ENCODE assay signal across 3 cellular contexts in the genomic region with DNA sequence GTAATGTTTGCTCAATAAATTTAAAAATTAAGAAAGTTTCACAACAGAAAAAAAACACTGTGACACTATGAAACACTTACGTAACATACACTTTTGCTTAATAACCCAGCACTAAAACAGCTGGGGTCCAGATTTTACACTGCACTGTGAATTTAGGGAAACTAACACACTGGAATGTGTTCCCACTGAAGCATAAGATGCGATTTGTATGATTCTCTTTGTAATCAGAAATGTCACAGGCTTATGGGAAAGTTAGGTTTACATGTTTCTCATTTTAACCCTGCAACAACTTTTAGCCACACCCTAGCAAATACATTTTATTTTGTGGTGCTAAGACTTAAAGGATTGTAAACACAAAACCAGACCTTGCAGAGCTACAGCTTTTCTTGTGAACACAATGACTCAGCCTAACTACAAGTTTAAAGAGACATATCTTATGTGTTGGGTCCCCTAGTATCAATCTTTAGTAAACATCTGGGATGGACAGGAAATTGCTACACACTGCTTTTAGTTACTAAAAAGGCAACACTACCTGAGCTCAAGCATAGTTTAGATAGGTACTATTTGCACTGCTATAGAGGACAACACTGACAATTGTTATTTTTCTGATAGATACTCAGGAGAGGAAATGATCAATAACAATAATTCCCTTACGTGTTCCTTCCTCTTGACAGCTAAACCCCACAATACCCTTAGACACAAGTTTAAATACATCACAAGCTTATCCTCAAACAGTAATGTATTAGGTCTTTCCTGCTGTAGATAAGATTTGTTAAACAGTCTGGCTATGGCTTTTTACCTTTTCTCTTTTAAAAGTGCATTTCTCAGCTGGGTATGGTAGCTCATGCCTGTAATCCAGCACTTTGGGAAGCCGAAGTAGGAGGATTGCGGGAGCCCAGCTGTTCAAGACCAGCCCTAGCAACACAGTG.
TF ChIP-seq lines count a peak whose summit lies in the region.

No MANE protein-coding gene starts in this region.

TF ChIP-seq in HEK293T, 16 proteins besides CTCF, POLR2A, EP300 and RAD21:
- TF ChIP-seq CTBP1 (IDR thresholded peaks at IDR 0.05; ENCODE audit: borderline replicate concordance) (0 out of 2 replicates have a peak, but pooled peaks have one; percentile 17), ZNF384 (IDR thresholded peaks at IDR 0.05) (peak; percentile 33; the same call in 1 of the 2 replicates), LEF1 (IDR thresholded peaks at IDR 0.05; ENCODE audit: borderline replicate concordance) (no peak), HDGF (IDR thresholded peaks at IDR 0.05; ENCODE audit: borderline replicate concordance) (no peak), FOXK2 (IDR thresholded peaks at IDR 0.05) (no peak), TARDBP (IDR thresholded peaks at IDR 0.05) (no peak), L3MBTL2 (conservative IDR thresholded peaks at IDR 0.05) (no peak)
- TF ChIP-seq, protein P1, sequence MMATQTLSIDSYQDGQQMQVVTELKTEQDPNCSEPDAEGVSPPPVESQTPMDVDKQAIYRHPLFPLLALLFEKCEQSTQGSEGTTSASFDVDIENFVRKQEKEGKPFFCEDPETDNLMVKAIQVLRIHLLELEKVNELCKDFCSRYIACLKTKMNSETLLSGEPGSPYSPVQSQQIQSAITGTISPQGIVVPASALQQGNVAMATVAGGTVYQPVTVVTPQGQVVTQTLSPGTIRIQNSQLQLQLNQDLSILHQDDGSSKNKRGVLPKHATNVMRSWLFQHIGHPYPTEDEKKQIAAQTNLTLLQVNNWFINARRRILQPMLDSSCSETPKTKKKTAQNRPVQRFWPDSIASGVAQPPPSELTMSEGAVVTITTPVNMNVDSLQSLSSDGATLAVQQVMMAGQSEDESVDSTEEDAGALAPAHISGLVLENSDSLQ (IDR thresholded peaks at IDR 0.05), result peak; percentile 33; the same call in 1 of the 2 replicates

TF ChIP-seq in K562, 482 proteins besides CTCF, POLR2A, EP300 and RAD21 (continues in another document):
- peak; percentile 33; the same call in 1 of the 2 replicates for TF ChIP-seq KLF16 (IDR thresholded peaks at IDR 0.05)
- TF ChIP-seq RBM25 (IDR thresholded peaks at IDR 0.05; ENCODE audit: low read depth, low read length, severe bottlenecking), result no peak
- TF ChIP-seq, protein P2, sequence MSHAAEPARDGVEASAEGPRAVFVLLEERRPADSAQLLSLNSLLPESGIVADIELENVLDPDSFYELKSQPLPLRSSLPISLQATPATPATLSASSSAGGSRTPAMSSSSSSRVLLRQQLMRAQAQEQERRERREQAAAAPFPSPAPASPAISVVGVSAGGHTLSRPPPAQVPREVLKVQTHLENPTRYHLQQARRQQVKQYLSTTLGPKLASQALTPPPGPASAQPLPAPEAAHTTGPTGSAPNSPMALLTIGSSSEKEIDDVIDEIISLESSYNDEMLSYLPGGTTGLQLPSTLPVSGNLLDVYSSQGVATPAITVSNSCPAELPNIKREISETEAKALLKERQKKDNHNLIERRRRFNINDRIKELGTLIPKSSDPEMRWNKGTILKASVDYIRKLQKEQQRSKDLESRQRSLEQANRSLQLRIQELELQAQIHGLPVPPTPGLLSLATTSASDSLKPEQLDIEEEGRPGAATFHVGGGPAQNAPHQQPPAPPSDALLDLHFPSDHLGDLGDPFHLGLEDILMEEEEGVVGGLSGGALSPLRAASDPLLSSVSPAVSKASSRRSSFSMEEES (CRISPR knock-in tag; IDR thresholded peaks at IDR 0.05), result no peak
- no peak for TF ChIP-seq CC2D1A (IDR thresholded peaks at IDR 0.05)
- no peak for TF ChIP-seq PCBP2 (IDR thresholded peaks at IDR 0.05; ENCODE audit: low read depth, low read length, poor library complexity, severe bottlenecking)
- TF ChIP-seq, protein P3, sequence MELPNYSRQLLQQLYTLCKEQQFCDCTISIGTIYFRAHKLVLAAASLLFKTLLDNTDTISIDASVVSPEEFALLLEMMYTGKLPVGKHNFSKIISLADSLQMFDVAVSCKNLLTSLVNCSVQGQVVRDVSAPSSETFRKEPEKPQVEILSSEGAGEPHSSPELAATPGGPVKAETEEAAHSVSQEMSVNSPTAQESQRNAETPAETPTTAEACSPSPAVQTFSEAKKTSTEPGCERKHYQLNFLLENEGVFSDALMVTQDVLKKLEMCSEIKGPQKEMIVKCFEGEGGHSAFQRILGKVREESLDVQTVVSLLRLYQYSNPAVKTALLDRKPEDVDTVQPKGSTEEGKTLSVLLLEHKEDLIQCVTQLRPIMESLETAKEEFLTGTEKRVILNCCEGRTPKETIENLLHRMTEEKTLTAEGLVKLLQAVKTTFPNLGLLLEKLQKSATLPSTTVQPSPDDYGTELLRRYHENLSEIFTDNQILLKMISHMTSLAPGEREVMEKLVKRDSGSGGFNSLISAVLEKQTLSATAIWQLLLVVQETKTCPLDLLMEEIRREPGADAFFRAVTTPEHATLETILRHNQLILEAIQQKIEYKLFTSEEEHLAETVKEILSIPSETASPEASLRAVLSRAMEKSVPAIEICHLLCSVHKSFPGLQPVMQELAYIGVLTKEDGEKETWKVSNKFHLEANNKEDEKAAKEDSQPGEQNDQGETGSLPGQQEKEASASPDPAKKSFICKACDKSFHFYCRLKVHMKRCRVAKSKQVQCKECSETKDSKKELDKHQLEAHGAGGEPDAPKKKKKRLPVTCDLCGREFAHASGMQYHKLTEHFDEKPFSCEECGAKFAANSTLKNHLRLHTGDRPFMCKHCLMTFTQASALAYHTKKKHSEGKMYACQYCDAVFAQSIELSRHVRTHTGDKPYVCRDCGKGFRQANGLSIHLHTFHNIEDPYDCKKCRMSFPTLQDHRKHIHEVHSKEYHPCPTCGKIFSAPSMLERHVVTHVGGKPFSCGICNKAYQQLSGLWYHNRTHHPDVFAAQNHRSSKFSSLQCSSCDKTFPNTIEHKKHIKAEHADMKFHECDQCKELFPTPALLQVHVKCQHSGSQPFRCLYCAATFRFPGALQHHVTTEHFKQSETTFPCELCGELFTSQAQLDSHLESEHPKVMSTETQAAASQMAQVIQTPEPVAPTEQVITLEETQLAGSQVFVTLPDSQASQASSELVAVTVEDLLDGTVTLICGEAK (IDR thresholded peaks at IDR 0.05), result 0 out of 2 replicates have a peak, but pooled peaks have one; percentile 13
- TF ChIP-seq, protein P3 (CRISPR knock-in tag; IDR thresholded peaks at IDR 0.05), result no peak

TF ChIP-seq in liver, 16 proteins besides CTCF, POLR2A, EP300 and RAD21:
- TF ChIP-seq TAF1 (conservative IDR thresholded peaks at IDR 0.05), result no peak
- peak in 1 of 2 donors; percentile 8 for TF ChIP-seq RXRA (IDR thresholded peaks at IDR 0.05)
- TF ChIP-seq, protein P4, sequence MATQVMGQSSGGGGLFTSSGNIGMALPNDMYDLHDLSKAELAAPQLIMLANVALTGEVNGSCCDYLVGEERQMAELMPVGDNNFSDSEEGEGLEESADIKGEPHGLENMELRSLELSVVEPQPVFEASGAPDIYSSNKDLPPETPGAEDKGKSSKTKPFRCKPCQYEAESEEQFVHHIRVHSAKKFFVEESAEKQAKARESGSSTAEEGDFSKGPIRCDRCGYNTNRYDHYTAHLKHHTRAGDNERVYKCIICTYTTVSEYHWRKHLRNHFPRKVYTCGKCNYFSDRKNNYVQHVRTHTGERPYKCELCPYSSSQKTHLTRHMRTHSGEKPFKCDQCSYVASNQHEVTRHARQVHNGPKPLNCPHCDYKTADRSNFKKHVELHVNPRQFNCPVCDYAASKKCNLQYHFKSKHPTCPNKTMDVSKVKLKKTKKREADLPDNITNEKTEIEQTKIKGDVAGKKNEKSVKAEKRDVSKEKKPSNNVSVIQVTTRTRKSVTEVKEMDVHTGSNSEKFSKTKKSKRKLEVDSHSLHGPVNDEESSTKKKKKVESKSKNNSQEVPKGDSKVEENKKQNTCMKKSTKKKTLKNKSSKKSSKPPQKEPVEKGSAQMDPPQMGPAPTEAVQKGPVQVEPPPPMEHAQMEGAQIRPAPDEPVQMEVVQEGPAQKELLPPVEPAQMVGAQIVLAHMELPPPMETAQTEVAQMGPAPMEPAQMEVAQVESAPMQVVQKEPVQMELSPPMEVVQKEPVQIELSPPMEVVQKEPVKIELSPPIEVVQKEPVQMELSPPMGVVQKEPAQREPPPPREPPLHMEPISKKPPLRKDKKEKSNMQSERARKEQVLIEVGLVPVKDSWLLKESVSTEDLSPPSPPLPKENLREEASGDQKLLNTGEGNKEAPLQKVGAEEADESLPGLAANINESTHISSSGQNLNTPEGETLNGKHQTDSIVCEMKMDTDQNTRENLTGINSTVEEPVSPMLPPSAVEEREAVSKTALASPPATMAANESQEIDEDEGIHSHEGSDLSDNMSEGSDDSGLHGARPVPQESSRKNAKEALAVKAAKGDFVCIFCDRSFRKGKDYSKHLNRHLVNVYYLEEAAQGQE (IDR thresholded peaks at IDR 0.05), result no peak
- peak; percentile 10 for TF ChIP-seq FOXA1 (IDR thresholded peaks at IDR 0.05)
- TF ChIP-seq HNF4A (conservative IDR thresholded peaks at IDR 0.05), result peak in 1 of 2 donors; percentile 45
- TF ChIP-seq FOXA2 (IDR thresholded peaks at IDR 0.05), result peak; percentile 36
- TF ChIP-seq JUND (IDR thresholded peaks at IDR 0.05), result peak in 1 of 2 donors; percentile 44
- peak in 1 of 2 donors; percentile 56 for TF ChIP-seq GABPA (IDR thresholded peaks at IDR 0.05 in 1 of 2, conservative IDR thresholded peaks at IDR 0.05 in 1 of 2)
